ENCODE assay signal across 1 cellular context in genomic region chr17:44192750-44193149, GRCh38.
A peak's percentile ranks its signal among the peaks of the same experiment; 100 is the strongest.
TF ChIP-seq lines count a peak whose summit lies in the region.

No MANE protein-coding gene starts in this region.

TF ChIP-seq in HepG2, 621 proteins besides CTCF, POLR2A, EP300 and RAD21:
- TF ChIP-seq ZNF367 (CRISPR knock-in tag; IDR thresholded peaks at IDR 0.05; ENCODE audit: borderline replicate concordance), result no peak
- no peak for TF ChIP-seq KAT8 (CRISPR knock-in tag; IDR thresholded peaks at IDR 0.05)
- TF ChIP-seq TOPORS (CRISPR knock-in tag; IDR thresholded peaks at IDR 0.05), result no peak
- 0 out of 2 replicates have a peak, but pooled peaks have one; percentile 10 for TF ChIP-seq POLR2AphosphoS5 (IDR thresholded peaks at IDR 0.05; ENCODE audit: low read depth, low read length)
- no peak for TF ChIP-seq ZNF781 (CRISPR knock-in tag; IDR thresholded peaks at IDR 0.05; ENCODE audit: borderline replicate concordance, not compliant biosample characterization)
- TF ChIP-seq ZNF777 (CRISPR knock-in tag; IDR thresholded peaks at IDR 0.05), result no peak
- TF ChIP-seq POLR2AphosphoS2 (IDR thresholded peaks at IDR 0.05; ENCODE audit: low read depth, low read length), result peak; percentile 26; the same call in 1 of the 2 replicates
- no peak for TF ChIP-seq ZNF660 (CRISPR knock-in tag; IDR thresholded peaks at IDR 0.05; ENCODE audit: borderline replicate concordance, low read depth)
- no peak for TF ChIP-seq KIAA2018 (CRISPR knock-in tag; IDR thresholded peaks at IDR 0.05; ENCODE audit: borderline replicate concordance)
- no peak for TF ChIP-seq SOX6 (IDR thresholded peaks at IDR 0.05)
- TF ChIP-seq SOX6 (CRISPR knock-in tag; IDR thresholded peaks at IDR 0.05), result no peak
- peak; percentile 16 for TF ChIP-seq AGO2 (optimal IDR thresholded peaks at IDR 0.05; ENCODE audit: low read depth, low read length)
- no peak for TF ChIP-seq ZNF724P (CRISPR knock-in tag; IDR thresholded peaks at IDR 0.05; ENCODE audit: borderline replicate concordance)
- TF ChIP-seq NCOA5 (CRISPR knock-in tag; IDR thresholded peaks at IDR 0.05), result no peak
- TF ChIP-seq ZNF44 (CRISPR knock-in tag; IDR thresholded peaks at IDR 0.05), result no peak
- no peak for TF ChIP-seq ZNF770 (CRISPR knock-in tag; IDR thresholded peaks at IDR 0.05)
- TF ChIP-seq TEAD2 (CRISPR knock-in tag; IDR thresholded peaks at IDR 0.05), result no peak
TF ChIP-seq in HepG2: peak in this region for 3.
